ENCODE assay signal across 16 cellular contexts in the genomic region with DNA sequence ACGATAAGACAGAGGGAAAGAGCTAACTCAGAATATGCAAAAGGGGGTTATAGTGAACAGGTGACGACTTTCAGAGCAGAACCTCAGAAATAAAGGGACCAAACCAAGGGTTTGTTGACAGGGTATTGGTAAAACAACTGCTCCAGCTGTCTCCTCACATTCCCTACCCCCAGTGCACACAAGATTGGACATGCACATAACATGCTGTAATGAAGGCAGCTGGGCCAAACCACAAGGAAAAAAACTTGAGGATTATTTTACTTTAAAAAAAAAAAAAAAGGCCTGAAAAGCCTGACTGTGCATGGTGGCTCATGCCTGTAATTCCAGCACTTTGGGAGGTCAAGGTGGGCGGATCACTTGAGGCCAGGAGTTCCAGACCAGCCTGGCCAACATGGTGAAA. TPM values are rescaled to one million over a fixed set of nuclear protein-coding genes. Genes with fewer than 3 reads are reported as not detected.
A peak's percentile ranks its signal among the peaks of the same experiment; 100 is the strongest.
DNase-seq lines count a peak whose midpoint lies in the region; ATAC-seq and TF ChIP-seq lines count a peak whose summit lies in the region.
"Had no signal": no experiment of that assay in that cellular context is flagged by ENCODE, and none has a peak within 500 bp of the region (broad histone marks: within the 10 kb centered on the region; RNA-seq: fewer than 3 reads in every experiment).

No MANE protein-coding gene starts in this region.

- no peaks in the 10 kb centered on the region for H3K27me3 Mint-ChIP-seq in activated T-cell treated with anti-CD3 and anti-CD28 coated beads, Interleukin-2, amount 50 U/mL, for 4 hours (ENCODE audit: low read depth)
- H3K27me3 Mint-ChIP-seq: activated CD4-positive, alpha-beta T cell treated with anti-CD3 and anti-CD28 coated beads, Interleukin-2, amount 10 ng/mL, durations not matched to agents 24 days and 14 days; dendritic cell treated with granulocyte-macrophage colony-stimulating factor and Interleukin-4, amounts not matched to agents 40 ng/mL and 50 ng/mL, for 4 days had no signal

- H3K4me3 ChIP-seq in AG10803 (ENCODE audit: low read length) (no peak overlapping the region), choroid plexus epithelial cell (ENCODE audit: low read depth, low read length) (no peak overlapping the region)
- H3K4me3 ChIP-seq: gastrocnemius medialis, thyroid gland had no signal

- peaks cover 14% of the 10 kb centered on the region for H3K36me3 Mint-ChIP-seq in activated T-cell treated with anti-CD3 and anti-CD28 coated beads, Interleukin-2, amount 50 U/mL, for 4 hours (ENCODE audit: insufficient read depth)

- no peaks in the 10 kb centered on the region for H3K9me3 Mint-ChIP-seq in activated T-cell treated with anti-CD3 and anti-CD28 coated beads, Interleukin-2, amount 50 U/mL, for 4 hours
- H3K9me3 Mint-ChIP-seq: activated CD4-positive, alpha-beta T cell treated with anti-CD3 and anti-CD28 coated beads, Interleukin-2, amount 10 ng/mL, durations not matched to agents 24 days and 14 days; dendritic cell treated with granulocyte-macrophage colony-stimulating factor and Interleukin-4, amounts not matched to agents 40 ng/mL and 50 ng/mL, for 4 days had no signal

- DNase-seq in AG10803 (ENCODE audit: low read depth) (peak; percentile 92), M059J (ENCODE audit: low read depth) (peak; percentile 65), choroid plexus epithelial cell (ENCODE audit: low read depth) (peak; percentile 94), myocyte (ENCODE audit: low read depth) (peak; percentile 79), RPMI8226 (no peak)
- no peak for DNase-seq in activated T-cell treated with anti-CD3 and anti-CD28 coated beads, Interleukin-2, amount 50 U/mL, for 4 hours
- DNase-seq in activated naive CD4-positive, alpha-beta T cell treated with Interleukin-2 at 50 U/mL for 16 hours = no peak
- DNase-seq: activated CD4-positive, alpha-beta T cell treated with anti-CD3 and anti-CD28 coated beads, Interleukin-2, amount 10 ng/mL, durations not matched to agents 24 days and 14 days; C1 segment of cervical spinal cord; gastrocnemius medialis; NCI-H187 treated with DMSO at 0.1 percent for 48 hours; NCI-H748 treated with DMSO at 0.1 percent for 48 hours; stimulated activated CD4-positive, alpha-beta T cell treated with anti-CD3 and anti-CD28 coated beads, Interleukin-1b, Interleukin-23, amount 100 ng/mL, for 48 hours; thyroid gland had no signal

- peaks cover 36% of the 10 kb centered on the region for H3K4me1 Mint-ChIP-seq in activated T-cell treated with anti-CD3 and anti-CD28 coated beads, Interleukin-2, amount 50 U/mL, for 4 hours (ENCODE audit: low read depth)

- H3K4me3 Mint-ChIP-seq in activated T-cell treated with anti-CD3 and anti-CD28 coated beads, Interleukin-2, amount 50 U/mL, for 4 hours = no peak overlapping the region
- H3K4me3 Mint-ChIP-seq: activated CD4-positive, alpha-beta T cell treated with anti-CD3 and anti-CD28 coated beads, Interleukin-2, amount 10 ng/mL, durations not matched to agents 24 days and 14 days; dendritic cell treated with granulocyte-macrophage colony-stimulating factor and Interleukin-4, amounts not matched to agents 40 ng/mL and 50 ng/mL, for 4 days had no signal

- TF ChIP-seq CTCF in AG10803 (conservative IDR thresholded peaks at IDR 0.05; ENCODE audit: low read length) (no peak), choroid plexus epithelial cell (conservative IDR thresholded peaks at IDR 0.05; ENCODE audit: low read depth, low read length) (no peak)

- no peak for ATAC-seq in activated T-cell treated with anti-CD3 and anti-CD28 coated beads, Interleukin-2, amount 50 U/mL, for 4 hours
- ATAC-seq in HG02884 (IDR thresholded peaks at IDR 0.05; ENCODE audit: unreplicated experiment) = no peak
- ATAC-seq: gastrocnemius medialis had no signal

RNA-seq across cellular contexts. Expression of gene RBM43, which starts 3.5 kb away (rescaled TPM):
- 1.3 and 3.2 TPM in 2 replicates for total RNA-seq in M059J (2014; rRNA removed; shearing (Covaris generic))
- 4.8 and 8.3 TPM in 2 replicates for total RNA-seq in myocyte
- 6.2 TPM for polyA plus RNA-seq in myocyte (2012)
- total RNA-seq in activated T-cell treated with anti-CD3 and anti-CD28 coated beads, Interleukin-2, amount 50 U/mL, for 4 hours = 1 to 10 TPM in 1 of 3 donors, under 1 TPM in 2; 0.73 to 1.4 (median 0.76) TPM

RNA-seq across cellular contexts. Expression of gene NMI, which starts 31.3 kb away (rescaled TPM):
- 39.4 and 42.4 TPM in 2 replicates for total RNA-seq in M059J (2014; rRNA removed; shearing (Covaris generic))
- total RNA-seq in myocyte = 5.9 and 6.2 TPM in 2 replicates
- polyA plus RNA-seq in myocyte (2012) = 6.5 TPM
- total RNA-seq in activated T-cell treated with anti-CD3 and anti-CD28 coated beads, Interleukin-2, amount 50 U/mL, for 4 hours = 10 to 100 TPM; 22.4 to 26.2 (median 22.4) TPM

Comparison
In these comparisons a context has a peak if more than half of its experiments do, and no peak if none do; other contexts are left out.
1. DNase-seq: peak in AG10803 (single experiment), M059J (single experiment), choroid plexus epithelial cell (single experiment) and myocyte (single experiment); none in activated T-cell treated with anti-CD3 and anti-CD28 coated beads, Interleukin-2, amount 50 U/mL, for 4 hours (single experiment), RPMI8226 (single experiment) and activated naive CD4-positive, alpha-beta T cell treated with Interleukin-2 at 50 U/mL for 16 hours (single experiment).